Comparison of ENCODE assay signal across 10 cellular contexts in the genomic region with DNA sequence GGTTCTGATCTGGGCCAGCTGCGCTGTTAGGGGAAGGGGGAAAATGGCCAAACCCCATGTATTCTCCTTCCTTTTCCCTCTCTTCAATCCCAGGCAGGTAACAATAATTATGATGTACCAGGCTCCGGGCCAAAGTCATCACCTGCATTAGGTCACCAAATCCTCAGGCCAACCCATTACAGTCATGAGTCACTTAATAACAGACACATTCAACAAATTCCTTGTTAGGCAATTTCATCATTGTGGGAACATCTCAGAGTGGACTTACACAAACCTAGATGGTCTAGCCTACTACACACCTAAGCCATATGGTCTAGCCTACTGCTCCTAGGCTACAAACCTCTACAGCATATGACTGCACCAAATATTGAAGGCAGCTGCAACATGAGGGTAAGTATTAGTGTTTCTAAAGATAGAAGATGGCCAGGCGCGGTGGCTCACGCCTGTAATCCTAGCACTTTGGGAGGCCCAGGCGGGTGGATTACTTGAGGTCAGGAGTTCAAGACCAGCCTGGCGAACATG. TPM values are rescaled to one million over a fixed set of nuclear protein-coding genes. Genes with fewer than 3 reads are reported as not detected.
DNase-seq lines count a peak whose midpoint lies in the region; ATAC-seq and TF ChIP-seq lines count a peak whose summit lies in the region.
"Had no signal": no experiment of that assay in that cellular context is flagged by ENCODE, and none has a peak within 500 bp of the region (broad histone marks: within the 10 kb centered on the region; RNA-seq: fewer than 3 reads in every experiment).

No MANE protein-coding gene starts in this region.

- H3K9me3 ChIP-seq in left ventricle myocardium inferior (replicated peaks) (no peaks in the 10 kb centered on the region), breast epithelium (no peaks in the 10 kb centered on the region), vagina (no peaks in the 10 kb centered on the region)
- H3K9me3 ChIP-seq: HAP-1 had no signal

- no peaks in the 10 kb centered on the region for H3K27me3 ChIP-seq in left ventricle myocardium inferior (ENCODE audit: low read depth)
- H3K27me3 ChIP-seq in breast epithelium: no peaks in the 10 kb centered on the region
- no peaks in the 10 kb centered on the region for H3K27me3 ChIP-seq in vagina

- TF ChIP-seq CTCF in left ventricle myocardium inferior (IDR thresholded peaks at IDR 0.05; ENCODE audit: borderline replicate concordance): no peak
- no peak for TF ChIP-seq CTCF in breast epithelium (IDR thresholded peaks at IDR 0.05)
- TF ChIP-seq CTCF in vagina (IDR thresholded peaks at IDR 0.05): no peak

- H3K4me3 ChIP-seq in left ventricle myocardium inferior (no peak overlapping the region), breast epithelium (no peak overlapping the region), vagina (no peak overlapping the region)
- H3K4me3 ChIP-seq: HAP-1 had no signal

- H3K27ac Mint-ChIP-seq in naive thymus-derived CD8-positive, alpha-beta T cell: peak overlapping the region in 3 of 10 donors; percentile 2 to 21 (median 11)
- H3K27ac Mint-ChIP-seq: activated CD4-positive, alpha-beta T cell treated with anti-CD3 and anti-CD28 coated beads, Interleukin-2, amount 10 ng/mL, durations not matched to agents 24 days and 14 days had no signal

- H3K27me3 Mint-ChIP-seq in naive thymus-derived CD8-positive, alpha-beta T cell: no peaks in the 10 kb centered on the region

- POLR2A ChIA-PET in naive thymus-derived CD8-positive, alpha-beta T cell (lab: Charles Lee): no interaction called here

- ATAC-seq in Right ventricle myocardium superior (ENCODE audit: poor library complexity): no peak
- ATAC-seq in naive thymus-derived CD8-positive, alpha-beta T cell: no peak
- no peak for ATAC-seq in HG03460 (IDR thresholded peaks at IDR 0.05; ENCODE audit: unreplicated experiment)

- H3K36me3 Mint-ChIP-seq in naive thymus-derived CD8-positive, alpha-beta T cell: no peaks in the 10 kb centered on the region

- H3K4me3 Mint-ChIP-seq in naive thymus-derived CD8-positive, alpha-beta T cell: peak overlapping the region in 1 of 10 donors; percentile 1
- H3K4me3 Mint-ChIP-seq: activated CD4-positive, alpha-beta T cell treated with anti-CD3 and anti-CD28 coated beads, Interleukin-2, amount 10 ng/mL, durations not matched to agents 24 days and 14 days had no signal

- H3K36me3 ChIP-seq in left ventricle myocardium inferior (peaks cover 12% of the 10 kb centered on the region), breast epithelium (no peaks in the 10 kb centered on the region), vagina (peaks cover 0 to 6% of the 10 kb centered on the region in 2 donors)

- TF ChIP-seq POLR2A in breast epithelium (IDR thresholded peaks at IDR 0.05) (no peak), vagina (IDR thresholded peaks at IDR 0.05) (no peak)

- intact Hi-C loops in left ventricle myocardium inferior (cut with micrococcal nuclease) (no loop called here), Right ventricle myocardium superior (cut with DNase I) (no loop called here), breast epithelium (cut with DNase I; ENCODE audit: low total_unique reads) (no loop called here), vagina (cut with DNase I) (no loop called here)

- no peaks in the 10 kb centered on the region for H3K9me3 Mint-ChIP-seq in naive thymus-derived CD8-positive, alpha-beta T cell
- H3K9me3 Mint-ChIP-seq: activated CD4-positive, alpha-beta T cell treated with anti-CD3 and anti-CD28 coated beads, Interleukin-2, amount 10 ng/mL, durations not matched to agents 24 days and 14 days had no signal

- H3K27ac ChIP-seq in left ventricle myocardium inferior (replicated peaks): peak overlapping the region; percentile 22
- H3K27ac ChIP-seq in breast epithelium: peak overlapping the region; percentile 73 to 77
- H3K27ac ChIP-seq in vagina: peak overlapping the region; percentile 100

- DNase-seq in left ventricle myocardium inferior: no peak
- no peak for DNase-seq in Right ventricle myocardium superior
- DNase-seq in breast epithelium (ENCODE audit: low spot score in 2 of 2): peak; percentile 79 to 90
- peak; percentile 93 for DNase-seq in kidney glomerular epithelial cell (lab: John Stamatoyannopoulos, UW)
- no peak for DNase-seq in vagina (ENCODE audit: extremely low spot score in 2 of 2)
- no peak for DNase-seq in naive thymus-derived CD8-positive, alpha-beta T cell
- DNase-seq in NOMO-1 treated with DMSO at 0.1 percent for 48 hours (lab: John Stamatoyannopoulos, UW; ENCODE audit: unreplicated experiment): no peak
- DNase-seq: activated CD4-positive, alpha-beta T cell treated with anti-CD3 and anti-CD28 coated beads, Interleukin-2, amount 10 ng/mL, durations not matched to agents 24 days and 14 days had no signal

- peaks cover 11 to 23% (median 19%) of the 10 kb centered on the region in 4 donors for H3K4me1 Mint-ChIP-seq in naive thymus-derived CD8-positive, alpha-beta T cell

- H3K4me1 ChIP-seq in left ventricle myocardium inferior (peaks cover 41% of the 10 kb centered on the region), breast epithelium (peaks cover 7 to 18% of the 10 kb centered on the region in 2 donors), vagina (peaks cover 59% of the 10 kb centered on the region)

RNA-seq across cellular contexts. Expression of gene HSPB1, which starts 2.2 kb away (rescaled TPM):
- total RNA-seq in left ventricle myocardium inferior (2,037 TPM), Right ventricle myocardium superior (2,459 TPM), breast epithelium (100 to 1,000 TPM; 210 to 264 (median 211) TPM), vagina (3,606 TPM)
- 10 to 100 TPM; 48.5 to 49.4 TPM for total RNA-seq in naive thymus-derived CD8-positive, alpha-beta T cell
- 100 to 1,000 TPM in 2 of 3 donors, 10 to 100 TPM in 1; 96.4 to 128 (median 125) TPM for polyA plus RNA-seq in naive thymus-derived CD8-positive, alpha-beta T cell

RNA-seq across cellular contexts. Expression of gene YWHAG, which starts 58.5 kb away (rescaled TPM):
- total RNA-seq in left ventricle myocardium inferior (223 TPM), Right ventricle myocardium superior (219 TPM), breast epithelium (100 to 1,000 TPM in 1 of 3 donors, 10 to 100 TPM in 2; 58.7 to 128 (median 63.7) TPM), vagina (73.2 TPM)
- 10 to 100 TPM; 36.5 to 38.2 TPM for total RNA-seq in naive thymus-derived CD8-positive, alpha-beta T cell
- polyA plus RNA-seq in naive thymus-derived CD8-positive, alpha-beta T cell: 1 to 10 TPM; 1.4 to 1.9 (median 1.7) TPM

Comparison
In these comparisons a context has a peak if more than half of its experiments do, and no peak if none do; other contexts are left out.
1. DNase-seq: peak in breast epithelium (2 of 2) and kidney glomerular epithelial cell (single experiment); none in left ventricle myocardium inferior (single experiment), Right ventricle myocardium superior (single experiment), vagina (0 of 2), naive thymus-derived CD8-positive, alpha-beta T cell (0 of 10) and NOMO-1 treated with DMSO at 0.1 percent for 48 hours (single experiment).
2. H3K27ac ChIP-seq: peak in every context shown above with its lines; median percentile 100 in vagina; 75 in breast epithelium; 22 in left ventricle myocardium inferior.
3. RNA of gene HSPB1, which starts 2.2 kb away (total RNA-seq): 3,606 TPM in vagina (single experiment), 2,459 TPM in Right ventricle myocardium superior (single experiment), 2,037 TPM in left ventricle myocardium inferior (single experiment) and 210 to 264 TPM in breast epithelium; 48.5 to 49.4 TPM in naive thymus-derived CD8-positive, alpha-beta T cell; every median in the first group is over 4 times any median in the second.